Comparison of ENCODE assay signal across 1 cellular context in the genomic region with DNA sequence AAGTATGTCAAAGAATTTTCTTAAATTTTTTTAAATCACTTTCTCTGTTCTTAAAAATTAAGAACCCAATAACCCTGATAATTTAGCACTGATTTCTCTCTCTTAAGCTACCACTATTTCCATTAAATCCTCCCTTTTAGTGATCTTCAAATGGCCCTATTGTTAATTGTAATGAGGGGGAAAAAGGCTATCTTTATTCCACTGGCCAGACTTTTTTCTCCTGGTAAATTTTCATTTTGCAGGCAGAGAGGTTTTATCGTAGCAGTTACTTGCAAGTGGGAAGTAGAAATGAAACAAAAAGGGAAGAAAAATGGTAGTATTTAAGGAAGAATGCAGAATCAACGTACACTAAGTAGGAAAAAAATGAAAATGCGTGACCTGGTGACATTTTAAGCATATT.
TF ChIP-seq lines count a peak whose summit lies in the region.

No MANE protein-coding gene starts in this region.

TF ChIP-seq in GM23338, 12 proteins besides CTCF, POLR2A, EP300 and RAD21 (continued from another document):
- TF ChIP-seq ETS1 (IDR thresholded peaks at IDR 0.05) (no peak), POLR2AphosphoS5 (IDR thresholded peaks at IDR 0.05; ENCODE audit: low read depth) (no peak), STAT1 (IDR thresholded peaks at IDR 0.05; ENCODE audit: unreplicated experiment) (no peak), EZH2phosphoT487 (IDR thresholded peaks at IDR 0.05; ENCODE audit: unreplicated experiment) (no peak), ZNF331 (CRISPR knock-in tag; IDR thresholded peaks at IDR 0.05; ENCODE audit: low read depth) (no peak), ZNF462 (CRISPR knock-in tag; IDR thresholded peaks at IDR 0.05) (no peak), EZH2 (IDR thresholded peaks at IDR 0.05; ENCODE audit: low read depth, unreplicated experiment) (no peak)
